Comparison of ENCODE assay signal across 8 cellular contexts in genomic region chr19:58558623-58559274, GRCh38. TPM values are rescaled to one million over a fixed set of nuclear protein-coding genes. Genes with fewer than 3 reads are reported as not detected.
DNase-seq lines count a peak whose midpoint lies in the region; ATAC-seq and TF ChIP-seq lines count a peak whose summit lies in the region.

No MANE protein-coding gene starts in this region.

- H3K9me3 ChIP-seq in right lobe of liver: no peaks in the 10 kb centered on the region

- H3K27ac ChIP-seq in coronary artery (peak overlapping the region; percentile 91 to 99), right lobe of liver (peak overlapping the region; percentile 98 to 100 (median 99))

- H3K4me1 ChIP-seq in right lobe of liver: peaks cover 0 to 47% (median 12%) of the 10 kb centered on the region in 4 donors

- TF ChIP-seq CTCF in activated B cell treated with CpG ODN at 0.5 μM for 24 hours (IDR thresholded peaks at IDR 0.05) (no peak), coronary artery (IDR thresholded peaks at IDR 0.05) (no peak), right lobe of liver (IDR thresholded peaks at IDR 0.05) (no peak)

- peaks cover 42% of the 10 kb centered on the region for H3K36me3 Mint-ChIP-seq in activated B cell treated with CpG ODN at 0.5 μM for 24 hours (ENCODE audit: low read depth)

- peak overlapping the region; percentile 97 for H3K27ac Mint-ChIP-seq in activated B cell treated with CpG ODN at 0.5 μM for 24 hours

- no peaks in the 10 kb centered on the region for H3K9me3 Mint-ChIP-seq in activated B cell treated with CpG ODN at 0.5 μM for 24 hours

- intact Hi-C loops in activated B cell treated with CpG ODN at 0.5 μM for 24 hours (cut with micrococcal nuclease) (loop anchor here (1.0 kb wide), 4 partner anchors 14 to 157 kb away; partner anchors contain the start of genes MZF1, TRIM28 and ZNF132), right lobe of liver (cut with DNase I) (no loop called here)

- CTCF ChIA-PET in activated B cell treated with CpG ODN at 0.5 μM for 24 hours (lab: Charles Lee): interaction anchor here (1.4 kb wide), 1 partner anchor 39 kb away, joined by 4 read pairs; the partner anchor contains the start of gene ZBTB45

- H3K4me3 ChIP-seq in coronary artery (peak overlapping the region; percentile 70), right lobe of liver (peak overlapping the region; percentile 72 to 95 (median 89))

- POLR2A ChIA-PET in activated B cell treated with CpG ODN at 0.5 μM for 24 hours (lab: Charles Lee): interaction anchor here (0.5 to 5.8 kb wide), 17 partner anchors 8 to 556 kb away, joined by 3 to 63 read pairs (median 4); partner anchors contain the start of genes MZF1, TRIM28, ZBTB45 and ZNF132

- H3K4me3 Mint-ChIP-seq in activated B cell treated with CpG ODN at 0.5 μM for 24 hours: peak overlapping the region; percentile 97

- no peaks in the 10 kb centered on the region for H3K27me3 ChIP-seq in right lobe of liver

- peaks cover 82% of the 10 kb centered on the region for H3K4me1 Mint-ChIP-seq in activated B cell treated with CpG ODN at 0.5 μM for 24 hours

- 0% methylated on average over 25 of the region's 76 CpGs for WGBS in right lobe of liver (ENCODE audit: insufficient coverage, low coverage, low lambda C conversion rate, missing lambda C conversion rate)

- DNase-seq in activated naive CD4-positive, alpha-beta T cell treated with Interleukin-2 at 50 U/mL for 16 hours: peak; percentile 99
- no peak for DNase-seq in activated naive CD4-positive, alpha-beta T cell (lab: John Stamatoyannopoulos, UW)
- DNase-seq in activated B cell treated with CpG ODN at 0.5 μM for 24 hours (peak; percentile 97), coronary artery (ENCODE audit: low spot score) (peak; percentile 98), right lobe of liver (peak; percentile 99), COR-L47 (lab: John Stamatoyannopoulos, UW) (no peak)
- peak; percentile 99 for DNase-seq in stimulated activated CD4-positive, alpha-beta T cell treated with anti-CD3 and anti-CD28 coated beads, TNF-alpha, amount 100 ng/mL, for 1 hour (ENCODE audit: low read depth in 3 of 3, low spot score in 1 of 3)

- ATAC-seq in HG03280 (IDR thresholded peaks at IDR 0.05; ENCODE audit: unreplicated experiment) (peak; percentile 57), activated B cell treated with CpG ODN at 0.5 μM for 24 hours (ENCODE audit: low read depth) (peak; percentile 72), right lobe of liver (peak; percentile 72 to 78 (median 78))

- peaks cover 0 to 12% (median 2%) of the 10 kb centered on the region in 4 donors for H3K36me3 ChIP-seq in right lobe of liver

- no peaks in the 10 kb centered on the region for H3K27me3 Mint-ChIP-seq in activated B cell treated with CpG ODN at 0.5 μM for 24 hours

- TF ChIP-seq POLR2A in right lobe of liver (IDR thresholded peaks at IDR 0.05): peak; percentile 68

RNA-seq across cellular contexts. Expression of gene UBE2M, which starts 0.3 kb away (rescaled TPM):
- 55.1 and 66.7 TPM in 2 replicates for total RNA-seq in activated B cell treated with CpG ODN at 0.5 μM for 24 hours
- 10 to 100 TPM; 16.0 to 23.5 (median 20.7) TPM for total RNA-seq in right lobe of liver

RNA-seq across cellular contexts. Expression of gene CHMP2A, which starts 3.8 kb away (rescaled TPM):
- total RNA-seq in activated B cell treated with CpG ODN at 0.5 μM for 24 hours: 95.6 and 96.3 TPM in 2 replicates
- total RNA-seq in right lobe of liver: 10 to 100 TPM; 62.1 to 90.9 (median 70.7) TPM

RNA-seq across cellular contexts. Expression of gene MZF1, which starts 14.4 kb away (rescaled TPM):
- 41.9 and 54.5 TPM in 2 replicates for total RNA-seq in activated B cell treated with CpG ODN at 0.5 μM for 24 hours
- total RNA-seq in right lobe of liver: 10 to 100 TPM in 5 of 6 experiments, 1 to 10 TPM in 1; 8.2 to 19.9 (median 14.1) TPM

RNA-seq across cellular contexts. Expression of gene TRIM28, which starts 14.9 kb away (rescaled TPM):
- 380 and 407 TPM in 2 replicates for total RNA-seq in activated B cell treated with CpG ODN at 0.5 μM for 24 hours
- 100 to 1,000 TPM in 3 of 6 experiments, 10 to 100 TPM in 3; 75.4 to 106 (median 94.7) TPM for total RNA-seq in right lobe of liver

RNA-seq across cellular contexts. Expression of gene ZBTB45, which starts 39.1 kb away (rescaled TPM):
- 18.0 and 20.2 TPM in 2 replicates for total RNA-seq in activated B cell treated with CpG ODN at 0.5 μM for 24 hours
- 1 to 10 TPM; 3.5 to 4.8 (median 4.3) TPM for total RNA-seq in right lobe of liver

Comparison
In these comparisons a context has a peak if more than half of its experiments do, and no peak if none do; other contexts are left out.
1. DNase-seq: peak in activated naive CD4-positive, alpha-beta T cell treated with Interleukin-2 at 50 U/mL for 16 hours (single experiment), activated B cell treated with CpG ODN at 0.5 μM for 24 hours (single experiment), coronary artery (single experiment), right lobe of liver (3 of 3) and stimulated activated CD4-positive, alpha-beta T cell treated with anti-CD3 and anti-CD28 coated beads, TNF-alpha, amount 100 ng/mL, for 1 hour (3 of 3); none in activated naive CD4-positive, alpha-beta T cell (0 of 4) and COR-L47 (single experiment).
2. Peak in every context shown above with its lines, with median percentiles within 50 percentile points of each other: ATAC-seq.